In genomic region chr15:52780172-52780980, GRCh38 we compare ENCODE assay signal across 8 cellular contexts. TPM values are rescaled to one million over a fixed set of nuclear protein-coding genes. Genes with fewer than 3 reads are reported as not detected.
DNase-seq lines count a peak whose midpoint lies in the region; ATAC-seq and TF ChIP-seq lines count a peak whose summit lies in the region.

No MANE protein-coding gene starts in this region.

- peaks cover 13% of the 10 kb centered on the region for H3K4me1 ChIP-seq in Panc1 (ENCODE audit: control insufficient read depth, insufficient read depth, low read length)
- peaks cover 0 to 28% (median 20%) of the 10 kb centered on the region in 4 donors for H3K4me1 ChIP-seq in tibial artery

- peak overlapping the region in 1 of 2 experiments; percentile 11; a peak in 1 of 4 replicates for H3K4me3 ChIP-seq in Panc1 (ENCODE audit: low read depth in 2 of 2, low read length in 2 of 2)
- H3K4me3 ChIP-seq in tibial artery: peak overlapping the region; percentile 7 to 26

- peak; percentile 95 for TF ChIP-seq CTCF in Panc1 (IDR thresholded peaks at IDR 0.05)
- TF ChIP-seq CTCF in tibial artery (IDR thresholded peaks at IDR 0.05): peak; percentile 51 to 74

- intact Hi-C loops in Panc1 (cut with micrococcal nuclease; ENCODE audit: unreplicated experiment) (loop anchor here (2.0 to 5.0 kb wide), 2 partner anchors 416 to 937 kb away; no protein-coding TSS in a partner anchor), tibial artery (cut with DNase I; ENCODE audit: low total_unique reads) (no loop called here)

- H3K36me3 ChIP-seq in Panc1 (ENCODE audit: control insufficient read depth, insufficient read depth, low read length): no peaks in the 10 kb centered on the region; the same call in 1 of the 2 replicates
- H3K36me3 ChIP-seq in tibial artery: no peaks in the 10 kb centered on the region

- H3K9me3 ChIP-seq in Panc1 (ENCODE audit: control insufficient read depth, insufficient read depth, low read depth, low read length) (no peaks in the 10 kb centered on the region), tibial artery (no peaks in the 10 kb centered on the region)

- in situ Hi-C loops in Panc1 (cut with HindIII; ENCODE audit: low pct_unique_long_range_greater_than_20kb, low sequenced_read_pairs): no loop called here

- POLR2A ChIA-PET in Panc1 (lab: Charles Lee): no interaction called here

- CTCF ChIA-PET in Panc1 (lab: Charles Lee): interaction anchor here (0.6 kb wide), 1 partner anchor 141 kb away, joined by 3 read pairs; no protein-coding TSS in a partner anchor

- no peak overlapping the region for H3K27ac ChIP-seq in Panc1 (ENCODE audit: low read length)
- H3K27ac ChIP-seq in tibial artery: no peak overlapping the region

- BruUV-seq in Panc1 (replicated peaks; lab: Mats Ljungman, UMichigan): no TSS peak

- DNase-seq in COLO829 (ENCODE audit: low spot score) (peak; percentile 23), Panc1 (ENCODE audit: low read depth, low spot score) (peak; percentile 48), fibroblast of gingiva (ENCODE audit: low read depth) (peak; percentile 40), nucleus accumbens (lab: John Stamatoyannopoulos, UW) (peak in 40 of 56 donors; percentile 5 to 78 (median 39)), tibial artery (no peak)
- peak; percentile 81 to 82 for DNase-seq in activated T-cell treated with anti-CD3 and anti-CD28 coated beads, Interleukin-2, amount 50 U/mL, for 48 hours

- H3K27me3 ChIP-seq in Panc1 (ENCODE audit: control insufficient read depth, insufficient read depth, low read length): peaks cover 71% of the 10 kb centered on the region
- H3K27me3 ChIP-seq in tibial artery: peaks cover 8 to 84% of the 10 kb centered on the region in 2 donors

- ATAC-seq in GM19455 (IDR thresholded peaks at IDR 0.05; ENCODE audit: unreplicated experiment) (peak; percentile 71), HG03571 (IDR thresholded peaks at IDR 0.05; ENCODE audit: unreplicated experiment) (peak; percentile 58), Panc1 (no peak)

RNA-seq across cellular contexts. Expression of gene ONECUT1, which starts 9.8 kb away (rescaled TPM):
- 0.18 TPM for total RNA-seq in Panc1 (2021; ENCODE audit: unreplicated experiment)
- polyA plus RNA-seq in Panc1 (2012; ENCODE audit: insufficient read length): not detected

Comparison
In these comparisons a context has a peak if more than half of its experiments do, and no peak if none do; other contexts are left out.
1. DNase-seq: peak in COLO829 (single experiment), Panc1 (single experiment), activated T-cell treated with anti-CD3 and anti-CD28 coated beads, Interleukin-2, amount 50 U/mL, for 48 hours (2 of 2), fibroblast of gingiva (single experiment) and nucleus accumbens (40 of 56); none in tibial artery (0 of 2).